30 cellular contexts compared by ENCODE assay signal in genomic region chr5:91137647-91138046, GRCh38.
"Had no signal": no experiment of that assay in that cellular context is flagged by ENCODE, and none has a peak within 500 bp of the region (broad histone marks: within the 10 kb centered on the region; RNA-seq: fewer than 3 reads in every experiment).

No MANE protein-coding gene starts in this region.

- H3K4me3 Mint-ChIP-seq: activated CD4-positive, alpha-beta memory T cell treated with anti-CD3 and anti-CD28 coated beads, Interleukin-2, amount 10 ng/mL, durations not matched to agents 7 days and 5 days; activated CD4-positive, alpha-beta T cell treated with anti-CD3 and anti-CD28 coated beads, Interleukin-2, amount 10 ng/mL, durations not matched to agents 7 days and 5 days; activated T-cell treated with anti-CD3 and anti-CD28 coated beads, Interleukin-2, amount 50 U/mL, for 24 hours; activated T-helper 17 cell treated with anti-CD3 and anti-CD28 coated beads, Interleukin-2, amount 50 U/mL, for 72 hours; naive thymus-derived CD8-positive, alpha-beta T cell; neural progenitor cell; T-helper 17 cell had no signal

- H3K27ac ChIP-seq: brain microvascular endothelial cell, esophagus squamous epithelium, neural progenitor cell, suprapubic skin, tibial artery, WERI-Rb-1 had no signal

- H3K36me3 Mint-ChIP-seq: naive thymus-derived CD8-positive, alpha-beta T cell had no signal

- FAIRE-seq: astrocyte, endothelial cell of umbilical vein, frontal cortex, islet of Langerhans had no signal

- H3K27me3 ChIP-seq: brain microvascular endothelial cell, esophagus squamous epithelium, neural progenitor cell, suprapubic skin, tibial artery had no signal

- H3K4me1 Mint-ChIP-seq: activated T-helper 17 cell treated with anti-CD3 and anti-CD28 coated beads, Interleukin-2, amount 50 U/mL, for 72 hours; T-helper 17 cell had no signal

- H3K27ac Mint-ChIP-seq: activated CD4-positive, alpha-beta memory T cell treated with anti-CD3 and anti-CD28 coated beads, Interleukin-2, amount 10 ng/mL, durations not matched to agents 7 days and 5 days; activated CD4-positive, alpha-beta T cell treated with anti-CD3 and anti-CD28 coated beads, Interleukin-2, amount 10 ng/mL, durations not matched to agents 7 days and 5 days; activated T-cell treated with anti-CD3 and anti-CD28 coated beads, Interleukin-2, amount 50 U/mL, for 24 hours; activated T-helper 17 cell treated with anti-CD3 and anti-CD28 coated beads, Interleukin-2, amount 50 U/mL, for 72 hours; naive thymus-derived CD8-positive, alpha-beta T cell; neural progenitor cell; T-helper 17 cell had no signal

- H3K36me3 ChIP-seq: brain microvascular endothelial cell, esophagus squamous epithelium, neural progenitor cell, suprapubic skin, tibial artery, WERI-Rb-1 had no signal

- H3K4me1 ChIP-seq: tibial artery had no signal

- ATAC-seq: activated T-helper 17 cell treated with anti-CD3 and anti-CD28 coated beads, Interleukin-2, amount 50 U/mL, for 72 hours; left cardiac atrium; naive thymus-derived CD8-positive, alpha-beta T cell; right cardiac atrium; T-helper 17 cell had no signal

- H3K9me3 ChIP-seq: esophagus squamous epithelium, suprapubic skin, tibial artery had no signal

- DNase-seq: activated CD4-positive, alpha-beta memory T cell treated with anti-CD3 and anti-CD28 coated beads, Interleukin-2, amount 10 ng/mL, durations not matched to agents 7 days and 5 days; activated CD4-positive, alpha-beta T cell treated with anti-CD3 and anti-CD28 coated beads, Interleukin-2, amount 10 ng/mL, durations not matched to agents 7 days and 5 days; activated CD4-positive, CD25-positive, alpha-beta regulatory T cell treated with anti-CD3 and anti-CD28 coated beads, Interleukin-2, amount 50 U/mL, for 72 hours; activated CD8-positive, alpha-beta memory T cell treated with anti-CD3 and anti-CD28 coated beads, Interleukin-2, amount 50 U/mL, for 48 hours; activated gamma-delta T cell treated with Interleukin-2 at 50 U/mL for 16 hours; activated naive CD4-positive, alpha-beta T cell treated with anti-CD3 and anti-CD28 coated beads, Interleukin-2, amount 50 U/mL, for 16 hours; activated T-cell treated with anti-CD3 and anti-CD28 coated beads, Interleukin-2, amount 50 U/mL, for 24 hours; amniotic stem cell; brain microvascular endothelial cell; caudate nucleus; esophagus squamous epithelium; glutamatergic neuron; left cardiac atrium; naive thymus-derived CD8-positive, alpha-beta T cell; posterior cingulate gyrus; right cardiac atrium; stimulated activated CD4-positive, alpha-beta T cell treated with anti-CD3 and anti-CD28 coated beads, Interleukin-15, amount 100 ng/mL, for 24 hours; stimulated activated CD4-positive, alpha-beta T cell treated with anti-CD3 and anti-CD28 coated beads, Interleukin-2, amount 100 ng/mL, for 24 hours; stimulated activated naive CD4-positive, alpha-beta T cell; T-helper 17 cell; T1000; tibial artery; WERI-Rb-1 had no signal

- H3K9me3 Mint-ChIP-seq: activated CD4-positive, alpha-beta memory T cell treated with anti-CD3 and anti-CD28 coated beads, Interleukin-2, amount 10 ng/mL, durations not matched to agents 7 days and 5 days; activated CD4-positive, alpha-beta T cell treated with anti-CD3 and anti-CD28 coated beads, Interleukin-2, amount 10 ng/mL, durations not matched to agents 7 days and 5 days; activated T-cell treated with anti-CD3 and anti-CD28 coated beads, Interleukin-2, amount 50 U/mL, for 24 hours; activated T-helper 17 cell treated with anti-CD3 and anti-CD28 coated beads, Interleukin-2, amount 50 U/mL, for 72 hours; naive thymus-derived CD8-positive, alpha-beta T cell; neural progenitor cell had no signal

- H3K4me3 ChIP-seq: esophagus squamous epithelium, neural progenitor cell, suprapubic skin, tibial artery had no signal
